Comparison of ENCODE assay signal across 16 cellular contexts in genomic region chr19:5281588-5281987, GRCh38. TPM values are rescaled to one million over a fixed set of nuclear protein-coding genes. Genes with fewer than 3 reads are reported as not detected.
DNase-seq lines count a peak whose midpoint lies in the region; ATAC-seq and TF ChIP-seq lines count a peak whose summit lies in the region.
"Had no signal": no experiment of that assay in that cellular context is flagged by ENCODE, and none has a peak within 500 bp of the region (broad histone marks: within the 10 kb centered on the region; RNA-seq: fewer than 3 reads in every experiment).

No MANE protein-coding gene starts in this region.

- H3K4me2 ChIP-seq in hepatocyte (no peak overlapping the region), PC-3 (ENCODE audit: low read length) (no peak overlapping the region)

- TF ChIP-seq EP300 in sigmoid colon (IDR thresholded peaks at IDR 0.05): no peak

- H2AFZ ChIP-seq in hepatocyte: no peak overlapping the region
- no peak overlapping the region for H2AFZ ChIP-seq in PC-3 (ENCODE audit: low read length)
- H2AFZ ChIP-seq: GM23248 had no signal

- H3K27me3 ChIP-seq in esophagus (ENCODE audit: control insufficient read depth in 1 of 2, insufficient read depth in 2 of 2, low read length in 2 of 2): no peaks in the 10 kb centered on the region
- H3K27me3 ChIP-seq in sigmoid colon: no peaks in the 10 kb centered on the region
- H3K27me3 ChIP-seq in hepatocyte: no peaks in the 10 kb centered on the region
- H3K27me3 ChIP-seq in PC-3 (ENCODE audit: low read length): no peaks in the 10 kb centered on the region

- H3K36me3 ChIP-seq in esophagus (ENCODE audit: control insufficient read depth in 2 of 2, insufficient read depth in 2 of 2, low read length in 1 of 2) (peaks cover 0 to 8% of the 10 kb centered on the region in 2 donors), sigmoid colon (peaks cover 10 to 38% (median 12%) of the 10 kb centered on the region in 4 donors), hepatocyte (replicated peaks; ENCODE audit: insufficient read depth, low read depth) (no peaks in the 10 kb centered on the region), PC-3 (ENCODE audit: low read depth, low read length) (peaks cover 7% of the 10 kb centered on the region)

- no peak overlapping the region for H3K9ac ChIP-seq in PC-3 (ENCODE audit: low read length)
- H3K9ac ChIP-seq: GM23248 had no signal

- intact Hi-C loops in sigmoid colon (cut with DNase I) (no loop called here), PC-3 (cut with micrococcal nuclease) (no loop called here)

- H4K20me1 ChIP-seq in hepatocyte (ENCODE audit: insufficient read depth, poor library complexity, severe bottlenecking): no peaks in the 10 kb centered on the region
- no peaks in the 10 kb centered on the region for H4K20me1 ChIP-seq in PC-3 (ENCODE audit: low read length)

- BruUV-seq in PC-3 (replicated peaks; lab: Mats Ljungman, UMichigan): no TSS peak

- CTCF ChIA-PET in PC-3 (lab: Charles Lee): interaction anchor here (0.7 kb wide), 1 partner anchor 167 kb away, joined by 3 read pairs; no protein-coding TSS in a partner anchor

- H3K4me3 ChIP-seq in esophagus (ENCODE audit: low read depth in 1 of 2, low read length in 2 of 2): no peak overlapping the region
- no peak overlapping the region for H3K4me3 ChIP-seq in sigmoid colon
- H3K4me3 ChIP-seq in hepatocyte: no peak overlapping the region
- H3K4me3 ChIP-seq in PC-3 (ENCODE audit: low read length): no peak overlapping the region
- H3K4me3 ChIP-seq: GM23248, prostate gland had no signal

- ATAC-seq in left lobe of liver (peak; percentile 57), PC-3 (no peak)
- ATAC-seq: activated CD4-positive, alpha-beta T cell treated with anti-CD3 and anti-CD28 coated beads for 36 hours had no signal

- POLR2A ChIA-PET in PC-3 (lab: Charles Lee; ENCODE audit: unreplicated experiment): no interaction called here

- H3K4me1 ChIP-seq in esophagus (ENCODE audit: control insufficient read depth in 2 of 2, insufficient read depth in 2 of 2, low read length in 1 of 2) (no peaks in the 10 kb centered on the region), sigmoid colon (peaks cover 0 to 12% (median 6%) of the 10 kb centered on the region in 4 donors), hepatocyte (ENCODE audit: insufficient read depth) (no peaks in the 10 kb centered on the region), PC-3 (ENCODE audit: insufficient read depth, low read length) (peaks cover under 1% of the 10 kb centered on the region; the same call in 1 of the 2 replicates)
- H3K4me1 ChIP-seq: prostate gland had no signal

- H3K79me2 ChIP-seq in hepatocyte (no peaks in the 10 kb centered on the region), PC-3 (ENCODE audit: low read length) (no peaks in the 10 kb centered on the region)

- TF ChIP-seq POLR2A in sigmoid colon (IDR thresholded peaks at IDR 0.05): no peak

- H3F3A ChIP-seq in PC-3 (ENCODE audit: low read length, unreplicated experiment): no peaks in the 10 kb centered on the region

- H3K9me3 ChIP-seq in esophagus (ENCODE audit: control insufficient read depth in 2 of 2, insufficient read depth in 1 of 2, low read depth in 1 of 2, low read length in 1 of 2) (no peaks in the 10 kb centered on the region), sigmoid colon (no peaks in the 10 kb centered on the region), hepatocyte (ENCODE audit: low read depth) (no peaks in the 10 kb centered on the region), PC-3 (ENCODE audit: low read length) (no peaks in the 10 kb centered on the region)
- H3K9me3 ChIP-seq: prostate gland had no signal

- WGBS in esophagus, 2 donors: 57 to 63% methylated on average over 8 of the region's 8 CpGs
- 52 to 65% methylated on average over 8 of the region's 8 CpGs for WGBS in sigmoid colon, 2 donors
- 94% methylated on average over 8 of the region's 8 CpGs for WGBS in hepatocyte (ENCODE audit: low lambda C conversion rate, missing lambda C conversion rate)

- H3K9me2 ChIP-seq in hepatocyte (replicated peaks; ENCODE audit: insufficient read depth) (no peaks in the 10 kb centered on the region), PC-3 (replicated peaks; ENCODE audit: low read length) (no peaks in the 10 kb centered on the region)

- H3K27ac ChIP-seq in esophagus (ENCODE audit: low read depth in 2 of 2, low read length in 1 of 2) (peak overlapping the region; percentile 2 to 58), sigmoid colon (peak overlapping the region; percentile 52 to 74 (median 66)), hepatocyte (no peak overlapping the region), PC-3 (ENCODE audit: low read length) (no peak overlapping the region)
- H3K27ac ChIP-seq: GM23248 had no signal

- in situ Hi-C loops in G401 (cut with HindIII; ENCODE audit: low sequenced_read_pairs): no loop called here

- peak; percentile 19 for DNase-seq in AG09319 (ENCODE audit: extremely low read depth, low read depth)
- DNase-seq in left lobe of liver (ENCODE audit: low spot score): no peak
- peak; percentile 92 for DNase-seq in sigmoid colon
- DNase-seq in hippocampal formation (lab: John Stamatoyannopoulos, UW): no peak
- DNase-seq in hepatocyte (ENCODE audit: low spot score): no peak
- DNase-seq in PC-3: no peak
- DNase-seq in G401 (ENCODE audit: low spot score): no peak
- DNase-seq: activated CD4-positive, alpha-beta T cell treated with anti-CD3 and anti-CD28 coated beads for 36 hours; cortex of kidney; GM23248; NCI-H2081 treated with DMSO at 0.1 percent for 48 hours; NCI-H82; RPMI8226; stimulated activated CD4-positive, alpha-beta T cell treated with anti-CD3 and anti-CD28 coated beads, Interleukin-1b, Interleukin-23, amount 100 ng/mL, for 48 hours had no signal

- no peak for TF ChIP-seq CTCF in AG09319 (IDR thresholded peaks at IDR 0.05; ENCODE audit: low read depth, low read length)
- TF ChIP-seq CTCF in sigmoid colon (IDR thresholded peaks at IDR 0.05): no peak
- TF ChIP-seq CTCF in hepatocyte (IDR thresholded peaks at IDR 0.05; ENCODE audit: poor library complexity): no peak
- no peak for TF ChIP-seq CTCF in PC-3 (conservative IDR thresholded peaks at IDR 0.05; ENCODE audit: low read depth, low read length)

RNA-seq across cellular contexts. Expression of gene PTPRS, which starts 59.0 kb away (rescaled TPM):
- polyA plus RNA-seq in esophagus (10 to 100 TPM; 11.3 to 18.3 TPM), sigmoid colon (10 to 100 TPM in 1 of 3 donors, 1 to 10 TPM in 1, under 1 TPM in 1; 0.46 to 12.3 (median 2.4) TPM), hepatocyte (21.9 and 25.7 TPM in 2 replicates)
- total RNA-seq in left lobe of liver (7.3 TPM), sigmoid colon (100 to 1,000 TPM; 120 to 211 (median 139) TPM), hepatocyte (39.1 and 65.5 TPM in 2 replicates), PC-3 (2014; rRNA removed) (106 and 134 TPM in 2 replicates)
- 137 and 168 TPM in 2 replicates for total RNA-seq in G401 (2014; rRNA removed; shearing (Covaris generic))

Comparison
In these comparisons a context has a peak if more than half of its experiments do, and no peak if none do; other contexts are left out.
1. DNase-seq: peak in AG09319 (single experiment) and sigmoid colon (single experiment); none in left lobe of liver (single experiment), hippocampal formation (0 of 2), hepatocyte (single experiment), PC-3 (single experiment) and G401 (single experiment).
2. H3K27ac ChIP-seq: peak in esophagus (2 of 2) and sigmoid colon (4 of 4); none in hepatocyte (single experiment) and PC-3 (single experiment).